26 cellular contexts compared by ENCODE assay signal in genomic region chr16:1511662-1512061, GRCh38. TPM values are rescaled to one million over a fixed set of nuclear protein-coding genes. Genes with fewer than 3 reads are reported as not detected.
DNase-seq lines count a peak whose midpoint lies in the region; ATAC-seq and TF ChIP-seq lines count a peak whose summit lies in the region.
"Had no signal": no experiment of that assay in that cellular context is flagged by ENCODE, and none has a peak within 500 bp of the region (broad histone marks: within the 10 kb centered on the region; RNA-seq: fewer than 3 reads in every experiment).

No MANE protein-coding gene starts in this region.

- TF ChIP-seq POLR2A in transverse colon (IDR thresholded peaks at IDR 0.05), result no peak

- H3K9me3 ChIP-seq in left ventricle myocardium inferior (replicated peaks) (peaks cover 12% of the 10 kb centered on the region), heart right ventricle (peaks cover 0 to 16% (median 7%) of the 10 kb centered on the region in 11 donors), endodermal cell (ENCODE audit: control insufficient read depth, low read length) (peaks cover 6% of the 10 kb centered on the region), transverse colon (peaks cover 0 to 5% of the 10 kb centered on the region in 2 donors)
- H3K9me3 ChIP-seq: BE2C, MG63 had no signal

- ATAC-seq in heart right ventricle, result no peak
- no peak for ATAC-seq in GM21367 (IDR thresholded peaks at IDR 0.05; ENCODE audit: unreplicated experiment)
- ATAC-seq: PC-3 had no signal

- no peak for TF ChIP-seq EP300 in transverse colon (IDR thresholded peaks at IDR 0.05; ENCODE audit: low read depth)

- H3K9me3 Mint-ChIP-seq in T-helper 1 cell treated with Interleukin-12 subunit alpha and Interleukin-12 subunit beta and Interleukin-4 antibody, amounts not matched to agents 30 μg/mL and 1 μg/mL, for 36 hours, result no peaks in the 10 kb centered on the region
- peaks cover 8% of the 10 kb centered on the region for H3K9me3 Mint-ChIP-seq in endodermal cell

- H3K36me3 ChIP-seq in left ventricle myocardium inferior (peaks cover 13% of the 10 kb centered on the region), heart right ventricle (peaks cover 0 to 41% (median 0%) of the 10 kb centered on the region in 9 donors), endodermal cell (ENCODE audit: control insufficient read depth, insufficient read depth, low read length) (no peaks in the 10 kb centered on the region), transverse colon (no peaks in the 10 kb centered on the region)

- H3K27me3 ChIP-seq in left ventricle myocardium inferior (ENCODE audit: low read depth), result no peaks in the 10 kb centered on the region
- H3K27me3 ChIP-seq in heart right ventricle, result no peaks in the 10 kb centered on the region
- H3K27me3 ChIP-seq in endodermal cell (ENCODE audit: control insufficient read depth, insufficient read depth, low read length, poor library complexity, severe bottlenecking), result no peaks in the 10 kb centered on the region
- H3K27me3 ChIP-seq in transverse colon, result no peaks in the 10 kb centered on the region
- H3K27me3 ChIP-seq: BE2C, MG63, SJSA1 had no signal

- 86 to 88% methylated on average over 11 of the region's 11 CpGs for WGBS in heart right ventricle, 2 donors
- 94 to 96% methylated on average over 6 to 11 of the region's 11 CpGs for WGBS in endodermal cell (ENCODE audit: insufficient coverage in 1 of 2, insufficient read length in 1 of 2), 2 experiments
- 80 to 91% methylated on average over 2 to 11 of the region's 11 CpGs for WGBS in transverse colon (ENCODE audit: low coverage in 1 of 2), 2 donors

- no peaks in the 10 kb centered on the region for H3K27me3 Mint-ChIP-seq in T-helper 1 cell treated with Interleukin-12 subunit alpha and Interleukin-12 subunit beta and Interleukin-4 antibody, amounts not matched to agents 30 μg/mL and 1 μg/mL, for 36 hours (ENCODE audit: low read depth)
- no peaks in the 10 kb centered on the region for H3K27me3 Mint-ChIP-seq in endodermal cell (ENCODE audit: insufficient read depth)
- H3K27me3 Mint-ChIP-seq: CD8-positive, alpha-beta memory T cell had no signal

- H3K36me3 Mint-ChIP-seq in T-helper 1 cell treated with Interleukin-12 subunit alpha and Interleukin-12 subunit beta and Interleukin-4 antibody, amounts not matched to agents 30 μg/mL and 1 μg/mL, for 36 hours (ENCODE audit: low read depth), result peaks cover 10% of the 10 kb centered on the region
- peaks cover 41% of the 10 kb centered on the region for H3K36me3 Mint-ChIP-seq in endodermal cell (ENCODE audit: low read depth)

- intact Hi-C loops in left ventricle myocardium inferior (cut with micrococcal nuclease) (no loop called here), heart right ventricle (cut with DNase I) (no loop called here), transverse colon (cut with DNase I; ENCODE audit: low total_unique reads) (no loop called here)

- TF ChIP-seq CTCF in left ventricle myocardium inferior (IDR thresholded peaks at IDR 0.05; ENCODE audit: borderline replicate concordance) (no peak), heart right ventricle (IDR thresholded peaks at IDR 0.05) (no peak), endodermal cell (conservative IDR thresholded peaks at IDR 0.05) (no peak), transverse colon (IDR thresholded peaks at IDR 0.05) (no peak)

- H3K27ac Mint-ChIP-seq in T-helper 1 cell treated with Interleukin-12 subunit alpha and Interleukin-12 subunit beta and Interleukin-4 antibody, amounts not matched to agents 30 μg/mL and 1 μg/mL, for 36 hours, result peak overlapping the region; percentile 64
- H3K27ac Mint-ChIP-seq in endodermal cell, result peak overlapping the region; percentile 61
- H3K27ac Mint-ChIP-seq: CD14-positive monocyte, GM23338 had no signal

- H3K4me3 ChIP-seq in left ventricle myocardium inferior (no peak overlapping the region), heart right ventricle (no peak overlapping the region), endodermal cell (ENCODE audit: low read length) (no peak overlapping the region), transverse colon (no peak overlapping the region)
- H3K4me3 ChIP-seq: GM23338, MG63, SJSA1 had no signal

- no peak overlapping the region for H3K4me3 Mint-ChIP-seq in T-helper 1 cell treated with Interleukin-12 subunit alpha and Interleukin-12 subunit beta and Interleukin-4 antibody, amounts not matched to agents 30 μg/mL and 1 μg/mL, for 36 hours
- H3K4me3 Mint-ChIP-seq in endodermal cell, result no peak overlapping the region
- H3K4me3 Mint-ChIP-seq: CD14-positive monocyte; CD8-positive, alpha-beta memory T cell; GM23338 had no signal

- no peak overlapping the region for H3K9ac ChIP-seq in endodermal cell (ENCODE audit: extremely low read depth, low read length, poor library complexity, severe bottlenecking)

- H3K27ac ChIP-seq in left ventricle myocardium inferior (replicated peaks) (peak overlapping the region; percentile 97), heart right ventricle (no peak overlapping the region), endodermal cell (ENCODE audit: low read depth, low read length) (no peak overlapping the region), transverse colon (no peak overlapping the region)
- H3K27ac ChIP-seq: 22Rv1, SJSA1 had no signal

- no peak for DNase-seq in T-helper 1 cell
- DNase-seq in left ventricle myocardium inferior, result no peak
- no peak for DNase-seq in heart right ventricle
- no peak for DNase-seq in endodermal cell
- DNase-seq in transverse colon, result no peak
- no peak for DNase-seq in stimulated activated CD4-positive, alpha-beta T cell treated with anti-CD3 and anti-CD28 coated beads, Interleukin-12 subunit alpha, Interleukin-12 subunit beta, amount 100 ng/mL, for 4 hours
- DNase-seq: ACHN; BE2C; CD8-positive, alpha-beta memory T cell; DMS 273 treated with DMSO at 0.1 percent for 48 hours; DMS79 treated with DMSO at 0.1 percent for 48 hours; HCEC 1CT; MG63; NCI-H2029; NCI-H446 treated with DMSO at 0.1 percent for 48 hours; NK-92 treated with Interleukin-12 subunit alpha and Interleukin-12 subunit beta, amount 100 ng/mL, for 24 hours; PC-3; Right ventricle myocardium superior had no signal

- in situ Hi-C loops in transverse colon (cut with MboI; ENCODE audit: low pct_ligation_motif_present in 1 of 4, low pct_unique_long_range_greater_than_20kb in 1 of 4, low sequenced_read_pairs in 3 of 4), result no loop called here

- peaks cover 1% of the 10 kb centered on the region for H3K4me1 Mint-ChIP-seq in T-helper 1 cell treated with Interleukin-12 subunit alpha and Interleukin-12 subunit beta and Interleukin-4 antibody, amounts not matched to agents 30 μg/mL and 1 μg/mL, for 36 hours (ENCODE audit: low read depth)
- no peaks in the 10 kb centered on the region for H3K4me1 Mint-ChIP-seq in endodermal cell
- H3K4me1 Mint-ChIP-seq: CD14-positive monocyte; CD8-positive, alpha-beta memory T cell; GM23338 had no signal

- peaks cover 44% of the 10 kb centered on the region for H3K4me1 ChIP-seq in left ventricle myocardium inferior
- peaks cover 18 to 48% (median 27%) of the 10 kb centered on the region in 9 donors for H3K4me1 ChIP-seq in heart right ventricle
- H3K4me1 ChIP-seq in endodermal cell (ENCODE audit: control insufficient read depth, insufficient read depth, low read length), result no peaks in the 10 kb centered on the region
- no peaks in the 10 kb centered on the region for H3K4me1 ChIP-seq in transverse colon
- H3K4me1 ChIP-seq: SJSA1 had no signal

RNA-seq across cellular contexts. Expression of gene TELO2, which starts 18.5 kb away (rescaled TPM):
- total RNA-seq in left ventricle myocardium inferior (17.7 TPM), heart right ventricle (10 to 100 TPM; 14.5 to 22.0 (median 19.7) TPM), endodermal cell (10 to 100 TPM; 85.0 to 91.7 TPM), transverse colon (10 to 100 TPM; 22.2 to 98.1 (median 49.6) TPM)
- 10 to 100 TPM; 27.4 to 50.5 TPM for polyA plus RNA-seq in heart right ventricle
- 41.8 TPM for polyA plus RNA-seq in endodermal cell (2013, experiment 1 of 2)
- polyA plus RNA-seq in endodermal cell (2013, experiment 2 of 2), result 36.9 TPM

RNA-seq across cellular contexts. Expression of gene TMEM204, which starts 21.8 kb away (rescaled TPM):
- total RNA-seq in left ventricle myocardium inferior (27.1 TPM), heart right ventricle (10 to 100 TPM; 10.7 to 24.4 (median 18.1) TPM), endodermal cell (not detected), transverse colon (10 to 100 TPM in 3 of 4 donors, 1 to 10 TPM in 1; 9.4 to 22.5 (median 13.3) TPM)
- polyA plus RNA-seq in heart right ventricle, result 10 to 100 TPM; 37.5 to 49.9 TPM
- polyA plus RNA-seq in endodermal cell (2013, experiment 1 of 2), result 0.32 TPM
- 0.66 TPM for polyA plus RNA-seq in endodermal cell (2013, experiment 2 of 2)
- total RNA-seq: LHCN-M2, PC-3, RPMI7951 had no signal

RNA-seq across cellular contexts. Expression of gene PTX4, which starts 22.9 kb away (rescaled TPM):
- total RNA-seq in left ventricle myocardium inferior (not detected), heart right ventricle (not detected), endodermal cell (not detected), transverse colon (not detected)
- not detected for polyA plus RNA-seq in heart right ventricle
- not detected for polyA plus RNA-seq in endodermal cell (2013, experiment 1 of 2)
- not detected for polyA plus RNA-seq in endodermal cell (2013, experiment 2 of 2)
- total RNA-seq: CD8-positive, alpha-beta memory T cell; GM23338; LHCN-M2; RPMI7951; SJSA1 had no signal
- polyA plus RNA-seq: CD14-positive monocyte; CD8-positive, alpha-beta memory T cell; GM23338 had no signal

RNA-seq across cellular contexts. Expression of gene CLCN7, which starts 36.8 kb away (rescaled TPM):
- total RNA-seq in left ventricle myocardium inferior (45.3 TPM), heart right ventricle (10 to 100 TPM; 29.9 to 60.1 (median 35.1) TPM), endodermal cell (10 to 100 TPM; 94.4 to 96.7 TPM), transverse colon (100 to 1,000 TPM in 2 of 4 donors, 10 to 100 TPM in 2; 57.6 to 171 (median 95.0) TPM)
- polyA plus RNA-seq in heart right ventricle, result 10 to 100 TPM; 29.5 to 60.6 TPM
- 47.6 TPM for polyA plus RNA-seq in endodermal cell (2013, experiment 1 of 2)
- 47.0 TPM for polyA plus RNA-seq in endodermal cell (2013, experiment 2 of 2)

Comparison
In these comparisons a context has a peak if more than half of its experiments do, and no peak if none do; other contexts are left out.
1. RNA of gene TMEM204, which starts 21.8 kb away (total RNA-seq): 27.1 TPM in left ventricle myocardium inferior (single experiment), 10.7 to 24.4 TPM in heart right ventricle and 9.4 to 22.5 TPM in transverse colon; not detected in endodermal cell; every median in the first group is over 4 times any median in the second.